In genomic region chr12:20463920-20464524, GRCh38 we compare ENCODE assay signal across 9 cellular contexts.
A peak's percentile ranks its signal among the peaks of the same experiment; 100 is the strongest.
DNase-seq lines count a peak whose midpoint lies in the region; ATAC-seq and TF ChIP-seq lines count a peak whose summit lies in the region.
"Had no signal": no experiment of that assay in that cellular context is flagged by ENCODE, and none has a peak within 500 bp of the region (broad histone marks: within the 10 kb centered on the region; RNA-seq: fewer than 3 reads in every experiment).

No MANE protein-coding gene starts in this region.

- no peaks in the 10 kb centered on the region for H3F3A ChIP-seq in SU-DHL-6 (ENCODE audit: insufficient read depth)

- no peak overlapping the region for H3K4me2 ChIP-seq in SU-DHL-6 (ENCODE audit: low read depth, low read length, poor library complexity, severe bottlenecking)

- no peak for TF ChIP-seq POLR2A in right lobe of liver (IDR thresholded peaks at IDR 0.05)

- H3K36me3 ChIP-seq in SU-DHL-6 (ENCODE audit: low read length) (no peaks in the 10 kb centered on the region), right lobe of liver (no peaks in the 10 kb centered on the region)

- H3K27me3 Mint-ChIP-seq in activated T-cell treated with anti-CD3 and anti-CD28 coated beads, Interleukin-2, amount 50 U/mL, for 4 hours (ENCODE audit: low read depth): no peaks in the 10 kb centered on the region
- H3K27me3 Mint-ChIP-seq: activated naive CD4-positive, alpha-beta T cell treated with anti-CD3 and anti-CD28 coated beads, Interleukin-2, amount 50 U/mL, for 24 hours had no signal

- no peak overlapping the region for H3K4me3 Mint-ChIP-seq in activated T-cell treated with anti-CD3 and anti-CD28 coated beads, Interleukin-2, amount 50 U/mL, for 4 hours
- H3K4me3 Mint-ChIP-seq: activated naive CD4-positive, alpha-beta T cell treated with anti-CD3 and anti-CD28 coated beads, Interleukin-2, amount 50 U/mL, for 24 hours had no signal

- H3K4me3 ChIP-seq in SU-DHL-6 (ENCODE audit: insufficient read depth, low read length, poor library complexity, severe bottlenecking) (no peak overlapping the region), right lobe of liver (no peak overlapping the region)

- DNase-seq in Ammon's horn (ENCODE audit: low spot score) (peak; percentile 35), HCEC 1CT (peak; percentile 25), right lobe of liver (no peak), GF-D8 (lab: John Stamatoyannopoulos, UW) (no peak)
- DNase-seq in activated naive CD4-positive, alpha-beta T cell treated with anti-CD3 and anti-CD28 coated beads, Interleukin-2, amount 50 U/mL, for 16 hours: no peak
- no peak for DNase-seq in activated T-cell treated with anti-CD3 and anti-CD28 coated beads, Interleukin-2, amount 50 U/mL, for 4 hours

- TF ChIP-seq CTCF in SU-DHL-6 (IDR thresholded peaks at IDR 0.05; ENCODE audit: insufficient read depth, low read length, poor library complexity, severe bottlenecking): peak; percentile 53
- TF ChIP-seq CTCF in right lobe of liver (IDR thresholded peaks at IDR 0.05): peak; percentile 56 to 70 (median 66)

- no peaks in the 10 kb centered on the region for H3K9me3 ChIP-seq in SU-DHL-6 (ENCODE audit: insufficient read depth, low read length)
- no peaks in the 10 kb centered on the region for H3K9me3 ChIP-seq in right lobe of liver

- H2AFZ ChIP-seq in SU-DHL-6 (ENCODE audit: low read depth, low read length, severe bottlenecking): no peak overlapping the region

- H3K9ac ChIP-seq in SU-DHL-6 (ENCODE audit: low read length): no peak overlapping the region

- no peaks in the 10 kb centered on the region for H3K9me2 ChIP-seq in SU-DHL-6 (replicated peaks; ENCODE audit: insufficient read depth, low read length)

- no peaks in the 10 kb centered on the region for H3K9me3 Mint-ChIP-seq in activated T-cell treated with anti-CD3 and anti-CD28 coated beads, Interleukin-2, amount 50 U/mL, for 4 hours
- H3K9me3 Mint-ChIP-seq: activated naive CD4-positive, alpha-beta T cell treated with anti-CD3 and anti-CD28 coated beads, Interleukin-2, amount 50 U/mL, for 24 hours had no signal

- no peak overlapping the region for H3K27ac ChIP-seq in SU-DHL-6 (ENCODE audit: low read depth, low read length)
- no peak overlapping the region for H3K27ac ChIP-seq in right lobe of liver

- H3K27me3 ChIP-seq in SU-DHL-6 (ENCODE audit: low read length) (no peaks in the 10 kb centered on the region), right lobe of liver (no peaks in the 10 kb centered on the region)

- H3K79me2 ChIP-seq in SU-DHL-6 (ENCODE audit: insufficient read depth, low read length): no peaks in the 10 kb centered on the region

- intact Hi-C loops in right lobe of liver (cut with DNase I): no loop called here

- ATAC-seq in right lobe of liver (peak; percentile 63 to 76 (median 70)), GM18868 (IDR thresholded peaks at IDR 0.05; ENCODE audit: unreplicated experiment) (no peak)
- ATAC-seq in activated T-cell treated with anti-CD3 and anti-CD28 coated beads, Interleukin-2, amount 50 U/mL, for 4 hours: no peak

- H4K20me1 ChIP-seq in SU-DHL-6 (ENCODE audit: low read depth, low read length): no peaks in the 10 kb centered on the region

- 28% methylated on average over 2 of the region's 2 CpGs for WGBS in right lobe of liver (ENCODE audit: insufficient coverage, low coverage, low lambda C conversion rate, missing lambda C conversion rate)

- H3K4me1 Mint-ChIP-seq in activated T-cell treated with anti-CD3 and anti-CD28 coated beads, Interleukin-2, amount 50 U/mL, for 4 hours (ENCODE audit: low read depth): no peaks in the 10 kb centered on the region
- H3K4me1 Mint-ChIP-seq: activated naive CD4-positive, alpha-beta T cell treated with anti-CD3 and anti-CD28 coated beads, Interleukin-2, amount 50 U/mL, for 24 hours had no signal

- H3K36me3 Mint-ChIP-seq in activated T-cell treated with anti-CD3 and anti-CD28 coated beads, Interleukin-2, amount 50 U/mL, for 4 hours (ENCODE audit: insufficient read depth): no peaks in the 10 kb centered on the region
- H3K36me3 Mint-ChIP-seq: activated naive CD4-positive, alpha-beta T cell treated with anti-CD3 and anti-CD28 coated beads, Interleukin-2, amount 50 U/mL, for 24 hours had no signal

- H3K4me1 ChIP-seq in right lobe of liver: no peaks in the 10 kb centered on the region

Comparison
In these comparisons a context has a peak if more than half of its experiments do, and no peak if none do; other contexts are left out.
1. DNase-seq: peak in Ammon's horn (single experiment) and HCEC 1CT (single experiment); none in right lobe of liver (0 of 3), activated naive CD4-positive, alpha-beta T cell treated with anti-CD3 and anti-CD28 coated beads, Interleukin-2, amount 50 U/mL, for 16 hours (single experiment), GF-D8 (single experiment) and activated T-cell treated with anti-CD3 and anti-CD28 coated beads, Interleukin-2, amount 50 U/mL, for 4 hours (single experiment).
2. ATAC-seq: peak in right lobe of liver (4 of 4); none in GM18868 (single experiment) and activated T-cell treated with anti-CD3 and anti-CD28 coated beads, Interleukin-2, amount 50 U/mL, for 4 hours (0 of 2).